In genomic region chr11:102598272-102598671, GRCh38 we compare ENCODE assay signal across 22 cellular contexts. TPM values are rescaled to one million over a fixed set of nuclear protein-coding genes. Genes with fewer than 3 reads are reported as not detected.
DNase-seq lines count a peak whose midpoint lies in the region; ATAC-seq and TF ChIP-seq lines count a peak whose summit lies in the region.
"Had no signal": no experiment of that assay in that cellular context is flagged by ENCODE, and none has a peak within 500 bp of the region (broad histone marks: within the 10 kb centered on the region; RNA-seq: fewer than 3 reads in every experiment).

No MANE protein-coding gene starts in this region.

- H3K4me2 ChIP-seq in PC-9 (peak overlapping the region; percentile 75), hepatocyte (no peak overlapping the region)

- H3K36me3 ChIP-seq in PC-9 (ENCODE audit: low read depth), result no peaks in the 10 kb centered on the region
- no peaks in the 10 kb centered on the region for H3K36me3 ChIP-seq in hepatocyte (replicated peaks; ENCODE audit: insufficient read depth, low read depth)
- H3K36me3 ChIP-seq: BE2C, SJCRH30 had no signal

- WGBS in hepatocyte (ENCODE audit: low lambda C conversion rate, missing lambda C conversion rate), result 73% methylated on average over 1 of the region's 1 CpG

- H3K4me1 ChIP-seq in PC-9 (replicated peaks; ENCODE audit: insufficient read depth) (peaks cover 42% of the 10 kb centered on the region), hepatocyte (ENCODE audit: insufficient read depth) (peaks cover 13% of the 10 kb centered on the region)
- H3K4me1 ChIP-seq: BE2C had no signal

- intact Hi-C loops in PC-9 (cut with micrococcal nuclease; ENCODE audit: unreplicated experiment), result no loop called here

- no peaks in the 10 kb centered on the region for H4K20me1 ChIP-seq in PC-9 (ENCODE audit: insufficient read depth)
- no peaks in the 10 kb centered on the region for H4K20me1 ChIP-seq in hepatocyte (ENCODE audit: insufficient read depth, poor library complexity, severe bottlenecking)

- no TSS peak for BruUV-seq in PC-9 (replicated peaks; lab: Mats Ljungman, UMichigan)

- no peaks in the 10 kb centered on the region for H3K36me3 Mint-ChIP-seq in activated T-cell treated with anti-CD3 and anti-CD28 coated beads, Interleukin-2, amount 50 U/mL, for 24 hours (ENCODE audit: low read depth)
- peaks cover 0 to 2% of the 10 kb centered on the region in 2 donors for H3K36me3 Mint-ChIP-seq in stimulated activated naive B cell treated with anti-CD40 and anti-IgM and Interleukin-4, amounts not matched to agents 10 μg/mL and 1 μg/mL and 100 μg/mL, for 72 hours
- H3K36me3 Mint-ChIP-seq in activated T-helper 17 cell treated with anti-CD3 and anti-CD28 coated beads, Interleukin-2, amount 50 U/mL, for 72 hours (ENCODE audit: low read depth), result no peaks in the 10 kb centered on the region
- H3K36me3 Mint-ChIP-seq: CD4-positive, CD25-positive, alpha-beta regulatory T cell had no signal

- no peaks in the 10 kb centered on the region for H3K9me3 ChIP-seq in PC-9 (ENCODE audit: insufficient read depth, low read depth)
- H3K9me3 ChIP-seq in hepatocyte (ENCODE audit: low read depth), result no peaks in the 10 kb centered on the region
- H3K9me3 ChIP-seq: BE2C, SJCRH30 had no signal

- H3K4me3 ChIP-seq in PC-9 (no peak overlapping the region), hepatocyte (no peak overlapping the region)
- H3K4me3 ChIP-seq: SJCRH30 had no signal

- no peak for ATAC-seq in stimulated activated naive B cell treated with anti-CD40 and anti-IgM and Interleukin-4, amounts not matched to agents 10 μg/mL and 1 μg/mL and 100 μg/mL, for 72 hours (replicated peaks)
- ATAC-seq in activated T-helper 17 cell treated with anti-CD3 and anti-CD28 coated beads, Interleukin-2, amount 50 U/mL, for 72 hours (replicated peaks), result no peak

- peaks cover 46% of the 10 kb centered on the region for H3F3A ChIP-seq in PC-9 (ENCODE audit: insufficient read depth, low read depth)

- DNase-seq in activated T-cell treated with anti-CD3 and anti-CD28 coated beads, Interleukin-2, amount 50 U/mL, for 24 hours, result no peak
- DNase-seq in activated T-cell treated with anti-CD3 and anti-CD28 coated beads, Interleukin-2, amount 50 U/mL, for 48 hours, result no peak
- DNase-seq in PC-9, result no peak
- no peak for DNase-seq in hepatocyte (ENCODE audit: low spot score)
- DNase-seq in stimulated activated naive B cell treated with anti-CD40 and anti-IgM and Interleukin-4, amounts not matched to agents 10 μg/mL and 1 μg/mL and 100 μg/mL, for 72 hours, result no peak
- DNase-seq in cerebellar cortex (ENCODE audit: low spot score), result no peak
- no peak for DNase-seq in NCI-H510A (lab: John Stamatoyannopoulos, UW)
- DNase-seq: 8988T; BE2C; CD4-positive, CD25-positive, alpha-beta regulatory T cell; COR-L47; DMS153; GF-D8; H9; KBM-7; NCI-H1105; NCI-H510A treated with DMSO at 0.1 percent for 48 hours; NCI-H774; OCI-M1 had no signal

- TF ChIP-seq CTCF in PC-9 (conservative IDR thresholded peaks at IDR 0.05) (no peak), hepatocyte (IDR thresholded peaks at IDR 0.05; ENCODE audit: poor library complexity) (no peak)

- H3K4me1 Mint-ChIP-seq in activated T-cell treated with anti-CD3 and anti-CD28 coated beads, Interleukin-2, amount 50 U/mL, for 24 hours (ENCODE audit: low read depth), result peaks cover 36% of the 10 kb centered on the region
- peaks cover 35 to 57% of the 10 kb centered on the region in 2 donors for H3K4me1 Mint-ChIP-seq in stimulated activated naive B cell treated with anti-CD40 and anti-IgM and Interleukin-4, amounts not matched to agents 10 μg/mL and 1 μg/mL and 100 μg/mL, for 72 hours
- H3K4me1 Mint-ChIP-seq in activated T-helper 17 cell treated with anti-CD3 and anti-CD28 coated beads, Interleukin-2, amount 50 U/mL, for 72 hours, result peaks cover 14% of the 10 kb centered on the region

- peak overlapping the region; percentile 97 for H3K27ac ChIP-seq in PC-9
- peak overlapping the region; percentile 84 for H3K27ac ChIP-seq in hepatocyte
- H3K27ac ChIP-seq: SJCRH30 had no signal

- no peaks in the 10 kb centered on the region for H3K9me2 ChIP-seq in PC-9 (ENCODE audit: insufficient read depth)
- H3K9me2 ChIP-seq in hepatocyte (replicated peaks; ENCODE audit: insufficient read depth), result no peaks in the 10 kb centered on the region

- no peak overlapping the region for H3K4me3 Mint-ChIP-seq in activated T-cell treated with anti-CD3 and anti-CD28 coated beads, Interleukin-2, amount 50 U/mL, for 24 hours
- H3K4me3 Mint-ChIP-seq in stimulated activated naive B cell treated with anti-CD40 and anti-IgM and Interleukin-4, amounts not matched to agents 10 μg/mL and 1 μg/mL and 100 μg/mL, for 72 hours, result no peak overlapping the region
- no peak overlapping the region for H3K4me3 Mint-ChIP-seq in activated T-helper 17 cell treated with anti-CD3 and anti-CD28 coated beads, Interleukin-2, amount 50 U/mL, for 72 hours
- H3K4me3 Mint-ChIP-seq: CD4-positive, CD25-positive, alpha-beta regulatory T cell; H9 had no signal

- POLR2A ChIA-PET in PC-9 (lab: Charles Lee; ENCODE audit: unreplicated experiment), result no interaction called here

- no peaks in the 10 kb centered on the region for H3K9me3 Mint-ChIP-seq in activated T-cell treated with anti-CD3 and anti-CD28 coated beads, Interleukin-2, amount 50 U/mL, for 24 hours
- no peaks in the 10 kb centered on the region for H3K9me3 Mint-ChIP-seq in stimulated activated naive B cell treated with anti-CD40 and anti-IgM and Interleukin-4, amounts not matched to agents 10 μg/mL and 1 μg/mL and 100 μg/mL, for 72 hours
- no peaks in the 10 kb centered on the region for H3K9me3 Mint-ChIP-seq in activated T-helper 17 cell treated with anti-CD3 and anti-CD28 coated beads, Interleukin-2, amount 50 U/mL, for 72 hours
- H3K9me3 Mint-ChIP-seq: CD4-positive, CD25-positive, alpha-beta regulatory T cell had no signal

- peak overlapping the region; percentile 95 for H3K27ac Mint-ChIP-seq in activated T-cell treated with anti-CD3 and anti-CD28 coated beads, Interleukin-2, amount 50 U/mL, for 24 hours
- peak overlapping the region; percentile 42 for H3K27ac Mint-ChIP-seq in stimulated activated naive B cell treated with anti-CD40 and anti-IgM and Interleukin-4, amounts not matched to agents 10 μg/mL and 1 μg/mL and 100 μg/mL, for 72 hours
- H3K27ac Mint-ChIP-seq in activated T-helper 17 cell treated with anti-CD3 and anti-CD28 coated beads, Interleukin-2, amount 50 U/mL, for 72 hours, result no peak overlapping the region
- H3K27ac Mint-ChIP-seq: H9 had no signal

- CTCF ChIA-PET in PC-9 (lab: Charles Lee), result interaction anchor here (0.7 kb wide), 1 partner anchor 133 kb away, joined by 9 read pairs; no protein-coding TSS in a partner anchor

- H2AFZ ChIP-seq in PC-9 (no peak overlapping the region), hepatocyte (no peak overlapping the region)

- H3K27me3 ChIP-seq in PC-9 (ENCODE audit: insufficient read depth, low read depth) (no peaks in the 10 kb centered on the region), hepatocyte (no peaks in the 10 kb centered on the region)
- H3K27me3 ChIP-seq: BE2C, SJCRH30 had no signal

- no peaks in the 10 kb centered on the region for H3K79me2 ChIP-seq in PC-9 (ENCODE audit: low read depth)
- H3K79me2 ChIP-seq in hepatocyte, result no peaks in the 10 kb centered on the region

- peaks cover 2% of the 10 kb centered on the region for H3K27me3 Mint-ChIP-seq in activated T-cell treated with anti-CD3 and anti-CD28 coated beads, Interleukin-2, amount 50 U/mL, for 24 hours
- no peaks in the 10 kb centered on the region for H3K27me3 Mint-ChIP-seq in stimulated activated naive B cell treated with anti-CD40 and anti-IgM and Interleukin-4, amounts not matched to agents 10 μg/mL and 1 μg/mL and 100 μg/mL, for 72 hours
- H3K27me3 Mint-ChIP-seq in activated T-helper 17 cell treated with anti-CD3 and anti-CD28 coated beads, Interleukin-2, amount 50 U/mL, for 72 hours, result peaks cover 9% of the 10 kb centered on the region

RNA-seq across cellular contexts. Expression of gene MMP20, which starts 26.9 kb away (rescaled TPM):
- total RNA-seq in PC-9 (2021), result not detected in 2 replicates
- total RNA-seq in hepatocyte, result not detected in 2 replicates
- polyA plus RNA-seq in hepatocyte, result not detected in 2 replicates
- not detected for total RNA-seq in activated T-helper 17 cell treated with anti-CD3 and anti-CD28 coated beads, Interleukin-2, amount 50 U/mL, for 72 hours
- total RNA-seq: CD4-positive, CD25-positive, alpha-beta regulatory T cell; Daoy; H9; SJCRH30 had no signal
- polyA plus RNA-seq: CD4-positive, CD25-positive, alpha-beta regulatory T cell had no signal
